In the genomic region with DNA sequence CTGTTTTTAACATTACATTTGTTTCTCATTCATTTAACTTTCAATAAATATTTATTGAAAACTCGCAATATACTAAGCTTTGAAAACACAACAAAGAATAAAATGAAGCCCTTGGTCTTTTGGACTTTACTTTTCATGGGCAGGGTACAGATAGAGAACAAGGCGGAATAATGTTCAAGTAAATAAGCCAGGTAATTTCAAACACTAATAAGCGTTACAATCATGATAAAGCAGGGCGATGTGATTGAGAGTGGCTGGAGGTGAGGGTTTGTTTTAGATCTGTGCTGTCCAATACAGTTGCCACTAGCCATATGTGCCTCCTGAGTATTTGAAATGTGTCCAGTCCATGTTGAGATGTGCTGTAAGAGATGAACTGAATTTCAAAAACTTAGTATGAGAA, we compare ENCODE assay signal across 25 cellular contexts.
"Had no signal": no experiment of that assay in that cellular context is flagged by ENCODE, and none has a peak within 500 bp of the region (broad histone marks: within the 10 kb centered on the region; RNA-seq: fewer than 3 reads in every experiment).

No MANE protein-coding gene starts in this region.

- H3K4me3 ChIP-seq: adrenal gland had no signal

- H3K27ac ChIP-seq: adrenal gland had no signal

- ATAC-seq: activated T-cell treated with anti-CD3 and anti-CD28 coated beads, Interleukin-2, amount 50 U/mL, for 4 hours; T-cell had no signal

- H3K27me3 ChIP-seq: adrenal gland had no signal

- DNase-seq: activated B cell treated with CpG ODN at 0.5 μM for 24 hours; activated CD4-positive, alpha-beta T cell treated with anti-CD3 and anti-CD28 coated beads for 1 hour; activated CD4-positive, alpha-beta T cell treated with anti-CD3 and anti-CD28 coated beads, Interleukin-2, amount 10 ng/mL, durations not matched to agents 24 days and 14 days; activated CD4-positive, alpha-beta T cell treated with anti-CD3 and anti-CD28 coated beads, Interleukin-2, amount 50 U/mL, for 48 hours; activated CD8-positive, alpha-beta memory T cell treated with anti-CD3 and anti-CD28 coated beads for 24 hours; activated effector memory CD4-positive, alpha-beta T cell treated with anti-CD3 and anti-CD28 coated beads, Interleukin-2, amount 50 U/mL, for 16 hours; activated naive CD4-positive, alpha-beta T cell treated with anti-CD3 and anti-CD28 coated beads for 36 hours; activated naive CD8-positive, alpha-beta T cell treated with anti-CD3 and anti-CD28 coated beads for 36 hours; activated T-cell treated with anti-CD3 and anti-CD28 coated beads, Interleukin-2, amount 50 U/mL, for 4 hours; adrenal gland; caudate nucleus; KG1; NCI-H1092; NCI-H1417; NCI-H1930; NCI-H2171 treated with DMSO at 0.1 percent for 48 hours; NCI-H226; NCI-H526; NCI-H82; SHP77 treated with DMSO at 0.1 percent for 48 hours; T-cell; T-helper 2 cell; T1000 had no signal

- H3K36me3 ChIP-seq: adrenal gland had no signal

- FAIRE-seq: RCC 7860, TTC549 had no signal

- H3K9me3 ChIP-seq: adrenal gland had no signal
